Comparison of ENCODE assay signal across 8 cellular contexts in genomic region chr3:71416868-71417267, GRCh38.
DNase-seq lines count a peak whose midpoint lies in the region; ATAC-seq, FAIRE-seq and TF ChIP-seq lines count a peak whose summit lies in the region.

No MANE protein-coding gene starts in this region.

- TF ChIP-seq POLR2A in prostate gland (IDR thresholded peaks at IDR 0.05): no peak
- TF ChIP-seq POLR2A in GM12891 (IDR thresholded peaks at IDR 0.05; ENCODE audit: low read depth, low read length): no peak

- H3K27me3 ChIP-seq in Caco-2 (replicated peaks; ENCODE audit: control insufficient read depth, insufficient read depth, low read length) (no peaks in the 10 kb centered on the region), lung (ENCODE audit: control insufficient read depth, insufficient read depth) (no peaks in the 10 kb centered on the region), prostate gland (replicated peaks; ENCODE audit: insufficient read depth) (no peaks in the 10 kb centered on the region)

- no peaks in the 10 kb centered on the region for H3K36me3 ChIP-seq in Caco-2 (ENCODE audit: control insufficient read depth, insufficient read depth, low read length)
- H3K36me3 ChIP-seq in lung (ENCODE audit: control insufficient read depth in 2 of 2, insufficient read depth in 2 of 2, low read length in 2 of 2): no peaks in the 10 kb centered on the region
- H3K36me3 ChIP-seq in prostate gland: no peaks in the 10 kb centered on the region

- no peak for FAIRE-seq in GM12891 (lab: Jason Lieb, UNC)

- peaks cover 44% of the 10 kb centered on the region for H3K4me1 Mint-ChIP-seq in Caco-2 (ENCODE audit: low read depth, unreplicated experiment)
- peaks cover 98% of the 10 kb centered on the region for H3K4me1 Mint-ChIP-seq in activated naive CD4-positive, alpha-beta T cell treated with anti-CD3 and anti-CD28 coated beads, Interleukin-2, amount 50 U/mL, for 24 hours

- H3K4me3 ChIP-seq in Caco-2 (ENCODE audit: low read depth, low read length) (no peak overlapping the region), lung (no peak overlapping the region), prostate gland (no peak overlapping the region)

- TF ChIP-seq CTCF in Caco-2 (IDR thresholded peaks at IDR 0.05; ENCODE audit: insufficient read depth in 1 of 2, low read depth in 1 of 2, low read length in 1 of 2, severe bottlenecking in 1 of 2, unreplicated experiment in 1 of 2) (peak; percentile 35 to 39), lung (IDR thresholded peaks at IDR 0.05; ENCODE audit: control extremely low read depth, extremely low read depth) (no peak), prostate gland (IDR thresholded peaks at IDR 0.05) (no peak)

- WGBS in lung, 2 donors: 61 to 82% methylated on average over 8 of the region's 8 CpGs
- 91% methylated on average over 8 of the region's 8 CpGs for WGBS in prostate gland

- TF ChIP-seq EP300 in Ishikawa (IDR thresholded peaks at IDR 0.05; ENCODE audit: borderline replicate concordance): no peak

- H3K4me1 ChIP-seq in Caco-2 (peaks cover 38% of the 10 kb centered on the region), lung (ENCODE audit: control insufficient read depth in 2 of 2, insufficient read depth in 2 of 2, low read length in 2 of 2) (peaks cover 0 to 3% of the 10 kb centered on the region in 2 donors), prostate gland (replicated peaks) (peaks cover 7% of the 10 kb centered on the region)

- no TSS peak for BruUV-seq in Caco-2 (replicated peaks; lab: Mats Ljungman, UMichigan)

- TF ChIP-seq RAD21 in Ishikawa (IDR thresholded peaks at IDR 0.05; ENCODE audit: low read depth): peak; percentile 39; the same call in 1 of the 2 replicates

- H3K27me3 Mint-ChIP-seq in Caco-2 (ENCODE audit: insufficient read depth, unreplicated experiment): no peaks in the 10 kb centered on the region
- no peaks in the 10 kb centered on the region for H3K27me3 Mint-ChIP-seq in activated naive CD4-positive, alpha-beta T cell treated with anti-CD3 and anti-CD28 coated beads, Interleukin-2, amount 50 U/mL, for 24 hours

- POLR2A ChIA-PET in Caco-2 (lab: Charles Lee): interaction anchor here (0.6 kb wide), 1 partner anchor 53 kb away, joined by 4 read pairs; no protein-coding TSS in a partner anchor

- H3K36me3 Mint-ChIP-seq in Caco-2 (ENCODE audit: insufficient read depth, unreplicated experiment): peaks cover 16% of the 10 kb centered on the region
- peaks cover 20% of the 10 kb centered on the region for H3K36me3 Mint-ChIP-seq in activated naive CD4-positive, alpha-beta T cell treated with anti-CD3 and anti-CD28 coated beads, Interleukin-2, amount 50 U/mL, for 24 hours

- ATAC-seq in lung (ENCODE audit: insufficient read depth, low FRiP score) (peak; percentile 34), GM18858 (IDR thresholded peaks at IDR 0.05; ENCODE audit: unreplicated experiment) (no peak)

- CTCF ChIA-PET in Caco-2 (lab: Charles Lee): interaction anchor here (0.7 to 1.2 kb wide), 4 partner anchors 37 to 461 kb away, joined by 3 to 7 read pairs (median 3); no protein-coding TSS in a partner anchor

- intact Hi-C loops in Caco-2 (cut with micrococcal nuclease; ENCODE audit: unreplicated experiment) (loop anchor here (1.0 to 5.0 kb wide), 4 partner anchors 130 to 355 kb away; partner anchors contain the start of gene FOXP1), prostate gland (cut with DNase I) (no loop called here)

- H3K4me3 Mint-ChIP-seq in Caco-2 (ENCODE audit: unreplicated experiment): peak overlapping the region; percentile 63
- H3K4me3 Mint-ChIP-seq in activated naive CD4-positive, alpha-beta T cell treated with anti-CD3 and anti-CD28 coated beads, Interleukin-2, amount 50 U/mL, for 24 hours: peak overlapping the region; percentile 77

- H3K27ac ChIP-seq in lung (ENCODE audit: low read depth in 1 of 2, low read length in 1 of 2) (no peak overlapping the region), prostate gland (no peak overlapping the region)

- peak; percentile 61 to 67 for DNase-seq in Caco-2
- DNase-seq in lung (ENCODE audit: low spot score): no peak
- no peak for DNase-seq in midbrain (lab: John Stamatoyannopoulos, UW)
- no peak for DNase-seq in prostate gland (ENCODE audit: low spot score)
- DNase-seq in GM12891 (ENCODE audit: insufficient read length, low spot score): no peak

- peak overlapping the region; percentile 96 for H3K27ac Mint-ChIP-seq in Caco-2 (ENCODE audit: unreplicated experiment)
- H3K27ac Mint-ChIP-seq in activated naive CD4-positive, alpha-beta T cell treated with anti-CD3 and anti-CD28 coated beads, Interleukin-2, amount 50 U/mL, for 24 hours: peak overlapping the region; percentile 95

- no peaks in the 10 kb centered on the region for H3K9me3 ChIP-seq in Caco-2
- H3K9me3 ChIP-seq in lung (ENCODE audit: control insufficient read depth in 2 of 2, insufficient read depth in 1 of 2, low read length in 1 of 2): no peaks in the 10 kb centered on the region
- H3K9me3 ChIP-seq in prostate gland: no peaks in the 10 kb centered on the region

- no peaks in the 10 kb centered on the region for H3K9me3 Mint-ChIP-seq in Caco-2 (ENCODE audit: unreplicated experiment)
- no peaks in the 10 kb centered on the region for H3K9me3 Mint-ChIP-seq in activated naive CD4-positive, alpha-beta T cell treated with anti-CD3 and anti-CD28 coated beads, Interleukin-2, amount 50 U/mL, for 24 hours

TF ChIP-seq in Ishikawa, 13 proteins besides CTCF, POLR2A, EP300 and RAD21 (continues in another document):
- TF ChIP-seq TCF12 (IDR thresholded peaks at IDR 0.05; ENCODE audit: low read depth) (no peak), TAF1 (IDR thresholded peaks at IDR 0.05; ENCODE audit: low read depth) (no peak), REST (IDR thresholded peaks at IDR 0.05; ENCODE audit: low read depth) (no peak), FOXM1 (IDR thresholded peaks at IDR 0.05; ENCODE audit: borderline replicate concordance, low read depth) (no peak), MAX (IDR thresholded peaks at IDR 0.05) (no peak), CEBPB (IDR thresholded peaks at IDR 0.05) (no peak), EGR1 (IDR thresholded peaks at IDR 0.05) (no peak)

TF ChIP-seq in GM12891, 5 proteins besides CTCF, POLR2A, EP300 and RAD21:
- no peak for TF ChIP-seq TAF1 (IDR thresholded peaks at IDR 0.05; ENCODE audit: low read depth, low read length)
- TF ChIP-seq POLR2AphosphoS5 (IDR thresholded peaks at IDR 0.05; ENCODE audit: low read depth, low read length): no peak
- no peak for TF ChIP-seq SPI1 (IDR thresholded peaks at IDR 0.05; ENCODE audit: low read depth, low read length)
- no peak for TF ChIP-seq POU2F2 (IDR thresholded peaks at IDR 0.05; ENCODE audit: low read depth, low read length)
- no peak for TF ChIP-seq PAX5 (IDR thresholded peaks at IDR 0.05; ENCODE audit: insufficient read depth, low read length, severe bottlenecking)

Comparison
In these comparisons a context has a peak if more than half of its experiments do, and no peak if none do; other contexts are left out.
1. DNase-seq: peak in Caco-2 (2 of 2); none in lung (single experiment), midbrain (single experiment), prostate gland (single experiment) and GM12891 (single experiment).
2. CTCF ChIP-seq: peak in Caco-2 (2 of 2); none in lung (single experiment) and prostate gland (0 of 4).